Comparison of ENCODE assay signal across 15 cellular contexts in genomic region chr6:56661298-56661697, GRCh38. TPM values are rescaled to one million over a fixed set of nuclear protein-coding genes. Genes with fewer than 3 reads are reported as not detected.
DNase-seq lines count a peak whose midpoint lies in the region; FAIRE-seq and TF ChIP-seq lines count a peak whose summit lies in the region.
"Had no signal": no experiment of that assay in that cellular context is flagged by ENCODE, and none has a peak within 500 bp of the region (broad histone marks: within the 10 kb centered on the region; RNA-seq: fewer than 3 reads in every experiment).

No MANE protein-coding gene starts in this region.

- no peak overlapping the region for H4K5ac ChIP-seq in mesendoderm (ENCODE audit: low read length)

- H3K4ac ChIP-seq in mesendoderm (ENCODE audit: low read depth, low read length) = no peak overlapping the region

- no peak overlapping the region for H2BK120ac ChIP-seq in mesendoderm (ENCODE audit: low read depth, low read length)

- no CpG with 5 or more reads among the region's 4 CpGs for WGBS in mesendoderm (ENCODE audit: extremely low coverage, insufficient coverage, low lambda C conversion rate)

- no peak overlapping the region for H3K27ac ChIP-seq in HEK293 (ENCODE audit: extremely low read depth, low read depth, low read length)
- H3K27ac ChIP-seq in breast epithelium = peak overlapping the region; percentile 46 to 79
- H3K27ac ChIP-seq in mesendoderm (ENCODE audit: low read depth, low read length) = no peak overlapping the region
- H3K27ac ChIP-seq: cardiac muscle cell, heart left ventricle, parathyroid adenoma, sigmoid colon had no signal

- no peak for FAIRE-seq in HTR-8/SVneo (lab: Jason Lieb, UNC)

- no peak overlapping the region for H3K9ac ChIP-seq in mesendoderm (ENCODE audit: low read length)
- H3K9ac ChIP-seq: parathyroid adenoma had no signal

- no peaks in the 10 kb centered on the region for H3K36me3 ChIP-seq in HEK293 (ENCODE audit: control insufficient read depth in 2 of 2, insufficient read depth in 1 of 2, low read length in 2 of 2)
- no peaks in the 10 kb centered on the region for H3K36me3 ChIP-seq in breast epithelium
- no peaks in the 10 kb centered on the region for H3K36me3 ChIP-seq in mesendoderm (ENCODE audit: control insufficient read depth, insufficient read depth, low read length)
- H3K36me3 ChIP-seq: cardiac muscle cell, heart left ventricle, sigmoid colon had no signal

- no peak overlapping the region for H4K8ac ChIP-seq in mesendoderm (ENCODE audit: low read depth, low read length)

- peaks cover 2% of the 10 kb centered on the region for H3K79me1 ChIP-seq in mesendoderm (ENCODE audit: low read length)

- no peak overlapping the region for H2AK5ac ChIP-seq in mesendoderm (ENCODE audit: low read length)

- TF ChIP-seq POLR2A in breast epithelium (IDR thresholded peaks at IDR 0.05) = no peak

- no peak overlapping the region for H3K18ac ChIP-seq in mesendoderm (ENCODE audit: low read length)

- peaks cover 30% of the 10 kb centered on the region for H3K4me1 ChIP-seq in HEK293 (ENCODE audit: control insufficient read depth, insufficient read depth, low read length)
- H3K4me1 ChIP-seq in breast epithelium = peaks cover 0 to 7% of the 10 kb centered on the region in 2 donors
- peaks cover 12% of the 10 kb centered on the region for H3K4me1 ChIP-seq in mesendoderm (ENCODE audit: control insufficient read depth, low read depth, low read length)
- H3K4me1 ChIP-seq: parathyroid adenoma had no signal

- peak; percentile 34 for DNase-seq in NCI-H69 (lab: John Stamatoyannopoulos, UW)
- no peak for DNase-seq in breast epithelium (ENCODE audit: low spot score in 2 of 2)
- peak; percentile 77 for DNase-seq in mesendoderm
- DNase-seq in NCI-H524 treated with DMSO at 0.1 percent for 48 hours (lab: John Stamatoyannopoulos, UW) = no peak
- DNase-seq in activated gamma-delta T cell treated with Interleukin-2 at 50 U/mL for 16 hours = no peak
- no peak for DNase-seq in stimulated activated CD4-positive, alpha-beta T cell treated with anti-CD3 and anti-CD28 coated beads, Interleukin-4, amount 100 ng/mL, for 1 hour
- no peak for DNase-seq in HTR-8/SVneo (ENCODE audit: insufficient read length, low spot score)
- DNase-seq: activated CD4-positive, alpha-beta T cell treated with anti-CD3 and anti-CD28 coated beads for 36 hours; heart left ventricle; naive B cell; NCI-H1105 treated with DMSO at 0.1 percent for 48 hours; sigmoid colon had no signal

- H3K4me3 ChIP-seq in HEK293 (ENCODE audit: low read depth, low read length) (no peak overlapping the region), breast epithelium (no peak overlapping the region), mesendoderm (ENCODE audit: low read length) (no peak overlapping the region)
- H3K4me3 ChIP-seq: cardiac muscle cell, heart left ventricle, sigmoid colon had no signal

- TF ChIP-seq CTCF in HEK293 (tag by site-specific recombination; IDR thresholded peaks at IDR 0.05) (no peak), breast epithelium (IDR thresholded peaks at IDR 0.05) (no peak)

- intact Hi-C loops in breast epithelium (cut with DNase I; ENCODE audit: low total_unique reads) = loop anchor here (10.0 kb wide), 1 partner anchor 294 kb away; the partner anchor contains the start of gene BEND6

- no peak overlapping the region for H3K23ac ChIP-seq in mesendoderm (ENCODE audit: low read length)

- H3K9me3 ChIP-seq in HEK293 (ENCODE audit: control insufficient read depth, insufficient read depth, low read depth, low read length) (no peaks in the 10 kb centered on the region), breast epithelium (no peaks in the 10 kb centered on the region)
- H3K9me3 ChIP-seq: heart left ventricle, sigmoid colon had no signal

- no peaks in the 10 kb centered on the region for H3K79me2 ChIP-seq in mesendoderm (ENCODE audit: control insufficient read depth, insufficient read depth, low read length)
- H3K79me2 ChIP-seq: parathyroid adenoma had no signal

- H3K4me2 ChIP-seq in mesendoderm (ENCODE audit: low read length) = no peak overlapping the region

- POLR2A ChIA-PET in HEK293 (lab: Yijun Ruan, JAX) = interaction anchor here (0.7 kb wide), 1 partner anchor 246 kb away, joined by 3 read pairs; no protein-coding TSS in a partner anchor

- H3K27me3 ChIP-seq in breast epithelium = no peaks in the 10 kb centered on the region
- no peaks in the 10 kb centered on the region for H3K27me3 ChIP-seq in mesendoderm (ENCODE audit: insufficient read depth, low read length, poor library complexity)
- H3K27me3 ChIP-seq: cardiac muscle cell, heart left ventricle, sigmoid colon had no signal

- CTCF ChIA-PET in HEK293 (lab: Yijun Ruan, JAX) = interaction anchor here (0.7 to 1.4 kb wide), 2 partner anchors 183 to 318 kb away, joined by 3 to 5 read pairs; no protein-coding TSS in a partner anchor

- no peak overlapping the region for H2BK15ac ChIP-seq in mesendoderm (replicated peaks; ENCODE audit: low read depth)

- no peak overlapping the region for H2BK5ac ChIP-seq in mesendoderm (ENCODE audit: low read length)

- H3K56ac ChIP-seq in mesendoderm (ENCODE audit: low read length) = no peak overlapping the region

TF ChIP-seq in HEK293, 187 proteins besides CTCF, POLR2A, EP300 and RAD21:
- TF ChIP-seq ZBTB17 (tag by site-specific recombination; IDR thresholded peaks at IDR 0.05) (peak; percentile 62; the same call in 1 of the 2 replicates), ZNF621 (tag by site-specific recombination; IDR thresholded peaks at IDR 0.05) (no peak), SP7 (tag by site-specific recombination; IDR thresholded peaks at IDR 0.05) (0 out of 2 replicates have a peak, but pooled peaks have one; percentile 26), PRDM1 (tag by site-specific recombination; IDR thresholded peaks at IDR 0.05) (peak; percentile 32; the same call in 1 of the 2 replicates)

RNA-seq across cellular contexts. Expression of gene DST, which starts 18.6 kb away (rescaled TPM):
- 1,000 to 10,000 TPM in 1 of 3 donors, 100 to 1,000 TPM in 2; 272 to 1,354 (median 700) TPM for total RNA-seq in breast epithelium
- polyA plus RNA-seq in mesendoderm (2013, experiment 1 of 2) = 21.8 TPM
- polyA plus RNA-seq in mesendoderm (2013, experiment 2 of 2) = 20.8 TPM

Comparison
In these comparisons a context has a peak if more than half of its experiments do, and no peak if none do; other contexts are left out.
1. H3K27ac ChIP-seq: peak in breast epithelium (2 of 2); none in HEK293 (single experiment) and mesendoderm (single experiment).
2. DNase-seq: peak in NCI-H69 (single experiment) and mesendoderm (single experiment); none in breast epithelium (0 of 2), NCI-H524 treated with DMSO at 0.1 percent for 48 hours (single experiment), activated gamma-delta T cell treated with Interleukin-2 at 50 U/mL for 16 hours (single experiment), stimulated activated CD4-positive, alpha-beta T cell treated with anti-CD3 and anti-CD28 coated beads, Interleukin-4, amount 100 ng/mL, for 1 hour (single experiment) and HTR-8/SVneo (single experiment).